In the genomic region with DNA sequence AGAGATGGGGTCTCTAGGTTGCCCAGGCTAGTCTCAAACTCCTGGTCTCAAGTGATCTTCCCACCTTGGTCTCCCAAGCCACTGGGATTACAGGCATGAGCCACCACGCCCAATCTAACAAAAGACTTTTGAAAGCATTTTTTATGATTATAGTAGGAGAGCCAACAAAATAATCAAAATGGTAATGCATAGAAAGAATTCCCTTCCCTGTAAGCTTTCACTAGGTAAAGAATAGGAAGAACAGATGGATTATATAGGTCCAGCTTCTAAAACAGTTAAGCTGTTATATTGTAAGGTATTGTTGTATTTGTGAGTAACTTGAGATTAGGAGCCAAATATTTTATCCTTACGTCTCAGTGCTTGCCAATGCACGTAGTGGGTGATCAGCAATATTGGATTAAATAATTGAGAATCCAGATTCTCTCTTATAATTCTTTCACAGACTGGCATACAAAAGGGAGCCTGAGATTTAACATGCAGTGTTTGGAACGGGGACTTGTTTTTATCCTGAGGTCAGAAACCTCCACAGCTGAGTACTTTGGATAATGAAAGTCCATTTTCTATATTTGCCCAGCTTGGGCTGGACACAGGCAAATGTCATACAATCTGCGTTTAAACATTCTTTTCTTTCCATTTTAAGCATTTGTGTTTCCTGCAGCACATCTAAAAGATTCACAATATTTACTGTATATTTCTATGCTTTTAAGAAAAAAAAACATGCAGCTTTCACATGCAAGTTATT, we compare ENCODE assay signal across 14 cellular contexts.
DNase-seq lines count a peak whose midpoint lies in the region; ATAC-seq and TF ChIP-seq lines count a peak whose summit lies in the region.
"Had no signal": no experiment of that assay in that cellular context is flagged by ENCODE, and none has a peak within 500 bp of the region (broad histone marks: within the 10 kb centered on the region; RNA-seq: fewer than 3 reads in every experiment).

No MANE protein-coding gene starts in this region.

- peak overlapping the region; percentile 30 for H3K4me3 ChIP-seq in left ventricle myocardium inferior
- no peak overlapping the region for H3K4me3 ChIP-seq in right atrium auricular region

- peak overlapping the region; percentile 57 for H3K27ac Mint-ChIP-seq in progenitor cell of endocrine pancreas
- no peak overlapping the region for H3K27ac Mint-ChIP-seq in T-helper 2 cell treated with Interferon-gamma antibody and Interleukin-4, amounts not matched to agents 5 μg/mL and 100 μg/mL, for 36 hours
- H3K27ac Mint-ChIP-seq: activated naive CD8-positive, alpha-beta T cell treated with anti-CD3 and anti-CD28 coated beads, Interleukin-2, amount 10 ng/mL, durations not matched to agents 7 days and 5 days had no signal

- no peak for TF ChIP-seq CTCF in left ventricle myocardium inferior (IDR thresholded peaks at IDR 0.05; ENCODE audit: borderline replicate concordance)
- no peak for TF ChIP-seq CTCF in right atrium auricular region (IDR thresholded peaks at IDR 0.05)
- TF ChIP-seq CTCF in progenitor cell of endocrine pancreas (IDR thresholded peaks at IDR 0.05; ENCODE audit: unreplicated experiment) = no peak

- H3K36me3 Mint-ChIP-seq in progenitor cell of endocrine pancreas (ENCODE audit: insufficient read depth) = peaks cover 8% of the 10 kb centered on the region
- H3K36me3 Mint-ChIP-seq in T-helper 2 cell treated with Interferon-gamma antibody and Interleukin-4, amounts not matched to agents 5 μg/mL and 100 μg/mL, for 36 hours (ENCODE audit: low read depth) = no peaks in the 10 kb centered on the region

- H3K27me3 ChIP-seq in left ventricle myocardium inferior (ENCODE audit: low read depth) (no peaks in the 10 kb centered on the region), right atrium auricular region (no peaks in the 10 kb centered on the region)

- H3K4me1 ChIP-seq in left ventricle myocardium inferior (peaks cover 30% of the 10 kb centered on the region), right atrium auricular region (peaks cover 0 to 29% of the 10 kb centered on the region in 2 donors)

- no peak for ATAC-seq in left cardiac atrium

- H3K27me3 Mint-ChIP-seq in progenitor cell of endocrine pancreas = no peaks in the 10 kb centered on the region
- peaks cover 3% of the 10 kb centered on the region for H3K27me3 Mint-ChIP-seq in T-helper 2 cell treated with Interferon-gamma antibody and Interleukin-4, amounts not matched to agents 5 μg/mL and 100 μg/mL, for 36 hours (ENCODE audit: low read depth)
- H3K27me3 Mint-ChIP-seq: activated naive CD8-positive, alpha-beta T cell treated with anti-CD3 and anti-CD28 coated beads, Interleukin-2, amount 10 ng/mL, durations not matched to agents 7 days and 5 days had no signal

- H3K27ac ChIP-seq in left ventricle myocardium inferior (replicated peaks) (peak overlapping the region; percentile 67), right atrium auricular region (peak overlapping the region; percentile 27 to 51)

- intact Hi-C loops in left ventricle myocardium inferior (cut with micrococcal nuclease) (no loop called here), left cardiac atrium (cut with DNase I) (no loop called here)

- peaks cover 12% of the 10 kb centered on the region for H3K4me1 Mint-ChIP-seq in progenitor cell of endocrine pancreas (ENCODE audit: low read depth)
- H3K4me1 Mint-ChIP-seq in T-helper 2 cell treated with Interferon-gamma antibody and Interleukin-4, amounts not matched to agents 5 μg/mL and 100 μg/mL, for 36 hours (ENCODE audit: low read depth) = peaks cover 10% of the 10 kb centered on the region

- no peaks in the 10 kb centered on the region for H3K36me3 ChIP-seq in left ventricle myocardium inferior
- H3K36me3 ChIP-seq in right atrium auricular region = no peaks in the 10 kb centered on the region

- peaks cover 5% of the 10 kb centered on the region for H3K9me3 Mint-ChIP-seq in progenitor cell of endocrine pancreas (ENCODE audit: low read depth)
- H3K9me3 Mint-ChIP-seq in T-helper 2 cell treated with Interferon-gamma antibody and Interleukin-4, amounts not matched to agents 5 μg/mL and 100 μg/mL, for 36 hours = no peaks in the 10 kb centered on the region

- no peaks in the 10 kb centered on the region for H3K9me3 ChIP-seq in left ventricle myocardium inferior (replicated peaks)
- H3K9me3 ChIP-seq in right atrium auricular region = no peaks in the 10 kb centered on the region

- DNase-seq in left ventricle myocardium inferior (no peak), left cardiac atrium (no peak), right atrium auricular region (ENCODE audit: low spot score) (no peak), progenitor cell of endocrine pancreas (ENCODE audit: low spot score, unreplicated experiment) (no peak), NCI-H187 (lab: John Stamatoyannopoulos, UW) (no peak), NCI-H2196 treated with DMSO at 0.1 percent for 48 hours (lab: John Stamatoyannopoulos, UW; ENCODE audit: unreplicated experiment) (no peak), NOMO-1 (lab: John Stamatoyannopoulos, UW; ENCODE audit: unreplicated experiment in 2 of 2) (no peak)
- no peak for DNase-seq in T-helper 2 cell treated with Interferon-gamma antibody and Interleukin-4, amounts not matched to agents 5 μg/mL and 100 μg/mL, for 36 hours (ENCODE audit: low spot score)
- DNase-seq: activated CD8-positive, alpha-beta memory T cell treated with anti-CD3 and anti-CD28 coated beads, Interleukin-2, amount 50 U/mL, for 48 hours; activated naive CD8-positive, alpha-beta T cell treated with anti-CD3 and anti-CD28 coated beads, Interleukin-2, amount 10 ng/mL, durations not matched to agents 7 days and 5 days; NCI-H2171; OCI-M1; stimulated activated CD4-positive, alpha-beta T cell treated with anti-CD3 and anti-CD28 coated beads, Interleukin-4, amount 100 ng/mL, for 1 hour; SW 1271 had no signal

- H3K4me3 Mint-ChIP-seq in progenitor cell of endocrine pancreas (ENCODE audit: low read depth) = no peak overlapping the region
- H3K4me3 Mint-ChIP-seq in T-helper 2 cell treated with Interferon-gamma antibody and Interleukin-4, amounts not matched to agents 5 μg/mL and 100 μg/mL, for 36 hours = no peak overlapping the region
- H3K4me3 Mint-ChIP-seq: activated naive CD8-positive, alpha-beta T cell treated with anti-CD3 and anti-CD28 coated beads, Interleukin-2, amount 10 ng/mL, durations not matched to agents 7 days and 5 days had no signal
